ENCODE assay signal across 31 cellular contexts in the genomic region with DNA sequence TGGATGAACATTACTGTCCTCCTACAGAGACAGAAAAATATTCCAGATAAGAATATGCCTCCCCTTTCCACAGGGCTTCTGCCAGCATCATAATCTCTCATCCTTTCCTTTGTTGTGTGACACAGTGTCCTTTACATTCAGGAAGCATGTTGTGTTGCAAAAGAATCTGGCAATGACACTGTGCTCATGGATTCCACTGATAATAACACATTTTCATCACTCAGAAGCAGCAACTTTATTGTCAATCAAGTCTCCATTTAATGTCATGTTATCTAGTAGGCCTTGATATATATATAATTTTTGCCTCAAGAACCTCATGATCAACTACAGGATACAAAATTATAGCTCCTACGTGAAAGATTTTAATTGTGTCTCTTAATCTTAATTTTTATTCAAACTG.
"Had no signal": no experiment of that assay in that cellular context is flagged by ENCODE, and none has a peak within 500 bp of the region (broad histone marks: within the 10 kb centered on the region; RNA-seq: fewer than 3 reads in every experiment).

No MANE protein-coding gene starts in this region.

- H3K27ac ChIP-seq: adrenal gland, ascending aorta, brain microvascular endothelial cell, breast epithelium, cardiac muscle cell had no signal

- H3K27me3 ChIP-seq: adrenal gland, ascending aorta, brain microvascular endothelial cell, breast epithelium, cardiac muscle cell had no signal

- ATAC-seq: activated naive CD4-positive, alpha-beta T cell treated with anti-CD3 and anti-CD28 coated beads, Interleukin-2, amount 50 U/mL, for 72 hours; activated naive CD8-positive, alpha-beta T cell treated with anti-CD3 and anti-CD28 coated beads, Interleukin-2, amount 50 U/mL, for 24 hours; activated T-cell treated with anti-CD3 and anti-CD28 coated beads, Interleukin-2, amount 50 U/mL, for 4 hours; activated T-cell treated with anti-CD3 and anti-CD28 coated beads, Interleukin-2, amount 50 U/mL, for 72 hours; activated T-helper 17 cell treated with anti-CD3 and anti-CD28 coated beads, Interleukin-2, amount 50 U/mL, for 72 hours had no signal

- H3K36me3 ChIP-seq: adrenal gland, ascending aorta, brain microvascular endothelial cell, breast epithelium, cardiac muscle cell had no signal

- DNase-seq: activated effector memory CD4-positive, alpha-beta T cell treated with anti-CD3 and anti-CD28 coated beads, Interleukin-2, amount 50 U/mL, for 16 hours; activated effector memory CD4-positive, alpha-beta T cell treated with Interleukin-2 at 50 U/mL for 16 hours; activated gamma-delta T cell; activated gamma-delta T cell treated with Interleukin-2 at 50 U/mL for 16 hours; activated naive CD4-positive, alpha-beta T cell; activated naive CD4-positive, alpha-beta T cell treated with anti-CD3 and anti-CD28 coated beads for 36 hours; activated naive CD4-positive, alpha-beta T cell treated with anti-CD3 and anti-CD28 coated beads, Interleukin-2, amount 10 ng/mL, durations not matched to agents 7 days and 5 days; activated naive CD4-positive, alpha-beta T cell treated with anti-CD3 and anti-CD28 coated beads, Interleukin-2, amount 50 U/mL, for 16 hours; activated naive CD4-positive, alpha-beta T cell treated with Interleukin-2 at 50 U/mL for 16 hours; activated naive CD8-positive, alpha-beta T cell treated with anti-CD3 and anti-CD28 coated beads for 36 hours; activated naive CD8-positive, alpha-beta T cell treated with anti-CD3 and anti-CD28 coated beads, Interleukin-2, amount 10 ng/mL, durations not matched to agents 7 days and 5 days; activated naive CD8-positive, alpha-beta T cell treated with anti-CD3 and anti-CD28 coated beads, Interleukin-2, amount 50 U/mL, for 24 hours; activated T-cell treated with anti-CD3 and anti-CD28 coated beads, Interleukin-2, amount 50 U/mL, for 1 hour; activated T-cell treated with anti-CD3 and anti-CD28 coated beads, Interleukin-2, amount 50 U/mL, for 24 hours; activated T-cell treated with anti-CD3 and anti-CD28 coated beads, Interleukin-2, amount 50 U/mL, for 4 hours; activated T-cell treated with anti-CD3 and anti-CD28 coated beads, Interleukin-2, amount 50 U/mL, for 48 hours; activated T-cell treated with anti-CD3 and anti-CD28 coated beads, Interleukin-2, amount 50 U/mL, for 72 hours; adrenal gland; amniotic stem cell; amygdala; anterior cingulate cortex; aorta; brain microvascular endothelial cell; caudate nucleus; central memory CD4-positive, alpha-beta T cell; cerebellar nuclear complex had no signal

- H3K4me3 ChIP-seq: adrenal gland, ascending aorta, breast epithelium, cardiac muscle cell had no signal

- H3K9me3 ChIP-seq: adrenal gland, ascending aorta, breast epithelium had no signal

- H3K4me1 ChIP-seq: adrenal gland, ascending aorta, breast epithelium had no signal
